Comparison of ENCODE assay signal across 16 cellular contexts in the genomic region with DNA sequence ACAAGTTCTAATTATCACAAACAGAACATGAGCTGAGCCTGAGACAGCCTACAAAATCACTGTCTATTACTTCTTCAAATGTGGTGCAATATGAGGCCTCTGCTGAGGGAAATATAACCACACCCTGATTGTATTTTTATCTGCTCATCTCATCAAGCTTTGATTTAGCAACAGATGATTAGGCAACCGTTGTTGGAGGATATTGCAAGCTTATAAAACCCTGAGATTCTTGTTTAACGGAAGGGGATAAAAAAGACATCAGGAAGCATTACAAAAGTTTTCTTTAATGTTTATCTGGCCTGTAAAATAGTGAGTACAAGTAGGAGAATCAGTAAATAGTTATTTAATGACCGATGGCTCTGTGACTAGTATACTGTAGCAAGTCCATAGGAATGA.
DNase-seq lines count a peak whose midpoint lies in the region; ATAC-seq and TF ChIP-seq lines count a peak whose summit lies in the region.
"Had no signal": no experiment of that assay in that cellular context is flagged by ENCODE, and none has a peak within 500 bp of the region (broad histone marks: within the 10 kb centered on the region; RNA-seq: fewer than 3 reads in every experiment).

No MANE protein-coding gene starts in this region.

- H3K27ac ChIP-seq in AG04450 (ENCODE audit: low read depth, low read length) (no peak overlapping the region), lower lobe of right lung (no peak overlapping the region)
- H3K27ac ChIP-seq: colonic mucosa had no signal

- no peaks in the 10 kb centered on the region for H3K27me3 ChIP-seq in AG04450 (ENCODE audit: control insufficient read depth, insufficient read depth, low read length)
- peaks cover 5% of the 10 kb centered on the region for H3K27me3 ChIP-seq in lower lobe of right lung (ENCODE audit: low read depth)
- H3K27me3 ChIP-seq: colonic mucosa had no signal

- H3K4me3 ChIP-seq in AG04450 (ENCODE audit: low read depth, low read length) (no peak overlapping the region), lower lobe of right lung (no peak overlapping the region)
- H3K4me3 ChIP-seq: colonic mucosa, stomach had no signal

- peak; percentile 15 for DNase-seq in AG04450 (ENCODE audit: low read depth, low spot score)
- peak; percentile 39 for DNase-seq in HT-29 (ENCODE audit: low spot score)
- DNase-seq in amniotic epithelial cell (ENCODE audit: low read depth), result peak; percentile 97
- no peak for DNase-seq in lower lobe of right lung
- no peak for DNase-seq in D341Med (ENCODE audit: low spot score)
- no peak for DNase-seq in G401 (ENCODE audit: low spot score)
- DNase-seq: activated B cell treated with CpG ODN at 0.5 μM for 24 hours; activated effector memory CD4-positive, alpha-beta T cell treated with Interleukin-2 at 50 U/mL for 16 hours; colonic mucosa; hippocampal formation; MM.1S; naive B cell; stimulated activated CD4-positive, alpha-beta T cell treated with anti-CD3 and anti-CD28 coated beads, Interleukin-1b, Interleukin-23, amount 100 ng/mL, for 48 hours; stomach had no signal

- TF ChIP-seq CTCF in AG04450 (IDR thresholded peaks at IDR 0.05; ENCODE audit: low read depth, low read length) (no peak), lower lobe of right lung (IDR thresholded peaks at IDR 0.05) (no peak)

- H3K4me1 ChIP-seq in lower lobe of right lung, result no peaks in the 10 kb centered on the region

- ATAC-seq in lower lobe of right lung (peak; percentile 68 to 83), HG03469 (IDR thresholded peaks at IDR 0.05; ENCODE audit: unreplicated experiment) (no peak), GM18498 (IDR thresholded peaks at IDR 0.05; ENCODE audit: unreplicated experiment) (no peak)

- in situ Hi-C loops in G401 (cut with HindIII; ENCODE audit: low sequenced_read_pairs), result no loop called here

- POLR2A ChIA-PET in AG04450 (lab: Yijun Ruan, JAX), result interaction anchor here (0.7 kb wide), 1 partner anchor 17 kb away, joined by 3 read pairs; no protein-coding TSS in a partner anchor

- intact Hi-C loops in lower lobe of right lung (cut with DNase I), result no loop called here

- no peaks in the 10 kb centered on the region for H3K9me3 ChIP-seq in AG04450 (ENCODE audit: control insufficient read depth, insufficient read depth, low read length)
- H3K9me3 ChIP-seq in lower lobe of right lung, result no peaks in the 10 kb centered on the region
- H3K9me3 ChIP-seq: colonic mucosa, stomach had no signal

- CTCF ChIA-PET in AG04450 (lab: Charles Lee), result interaction anchor here (1.6 to 2.0 kb wide), 3 partner anchors 16 to 22 kb away, joined by 6 to 7 read pairs (median 6); no protein-coding TSS in a partner anchor

- no peaks in the 10 kb centered on the region for H3K36me3 ChIP-seq in lower lobe of right lung
- H3K36me3 ChIP-seq: colonic mucosa, stomach had no signal

Comparison
In these comparisons a context has a peak if more than half of its experiments do, and no peak if none do; other contexts are left out.
1. DNase-seq: peak in AG04450 (single experiment), HT-29 (single experiment) and amniotic epithelial cell (single experiment); none in lower lobe of right lung (single experiment), D341Med (single experiment) and G401 (single experiment).
2. ATAC-seq: peak in lower lobe of right lung (2 of 2); none in HG03469 (single experiment) and GM18498 (single experiment).